Comparison of ENCODE assay signal across 1 cellular context in genomic region chr19:8321760-8322637, GRCh38.
TF ChIP-seq lines count a peak whose summit lies in the region.

No MANE protein-coding gene starts in this region.

TF ChIP-seq in H1, 55 proteins besides CTCF, POLR2A, EP300 and RAD21:
- TF ChIP-seq GABPA (IDR thresholded peaks at IDR 0.05; ENCODE audit: borderline replicate concordance, insufficient read depth, low read length) (no peak), KDM5A (IDR thresholded peaks at IDR 0.05; ENCODE audit: low read length) (no peak), KDM1A (IDR thresholded peaks at IDR 0.05; ENCODE audit: borderline replicate concordance, low read length) (no peak), MAX (IDR thresholded peaks at IDR 0.05) (no peak), BRCA1 (IDR thresholded peaks at IDR 0.05; ENCODE audit: low read depth, low read length) (no peak), RXRA (IDR thresholded peaks at IDR 0.05; ENCODE audit: insufficient read depth, low read depth, low read length) (no peak), SP4 (IDR thresholded peaks at IDR 0.05; ENCODE audit: low read length) (no peak), YY1 (IDR thresholded peaks at IDR 0.05; ENCODE audit: low read depth, low read length) (no peak), FOSL1 (IDR thresholded peaks at IDR 0.05; ENCODE audit: insufficient read depth, low read depth, low read length) (no peak), ZNF274 (IDR thresholded peaks at IDR 0.05; ENCODE audit: borderline replicate concordance, extremely low read depth, low read length) (no peak), SIX5 (IDR thresholded peaks at IDR 0.05; ENCODE audit: low read depth, low read length) (no peak), RBBP5 (IDR thresholded peaks at IDR 0.05; ENCODE audit: borderline replicate concordance, low read depth, low read length) (no peak), CTBP2 (IDR thresholded peaks at IDR 0.05; ENCODE audit: borderline replicate concordance, insufficient read depth, insufficient read length, low read length) (no peak), CHD1 (IDR thresholded peaks at IDR 0.05; ENCODE audit: low read depth, low read length) (no peak), TCF12 (IDR thresholded peaks at IDR 0.05; ENCODE audit: low read depth, low read length) (no peak), NRF1 (IDR thresholded peaks at IDR 0.05; ENCODE audit: low read depth, low read length) (no peak), E2F6 (IDR thresholded peaks at IDR 0.05) (no peak), CREB1 (IDR thresholded peaks at IDR 0.05) (no peak)
